In the genomic region with DNA sequence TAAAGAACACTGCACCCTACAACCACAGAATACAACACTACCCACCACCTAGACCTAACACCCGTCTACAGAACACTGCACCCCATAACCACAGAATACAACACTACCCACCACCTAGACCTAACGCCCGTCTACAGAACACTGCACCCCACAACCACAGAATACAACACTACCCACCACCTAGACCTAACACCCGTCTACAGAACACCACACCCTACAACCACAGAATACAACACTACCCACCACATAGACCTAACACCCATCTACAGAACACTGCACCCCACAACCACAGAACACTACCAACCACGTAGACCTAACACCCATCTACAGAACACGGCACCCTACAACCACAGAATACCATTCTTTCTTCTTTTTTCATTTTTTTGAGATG, we compare ENCODE assay signal across 2 cellular contexts. TPM values are rescaled to one million over a fixed set of nuclear protein-coding genes. Genes with fewer than 3 reads are reported as not detected.
"Had no signal": no experiment of that assay in that cellular context is flagged by ENCODE, and none has a peak within 500 bp of the region (broad histone marks: within the 10 kb centered on the region; RNA-seq: fewer than 3 reads in every experiment).

No MANE protein-coding gene starts in this region.

RNA-seq across cellular contexts. Expression of gene MYL9, which starts 23.4 kb away (rescaled TPM):
- polyA plus RNA-seq: naive thymus-derived CD4-positive, alpha-beta T cell; neural cell had no signal
